39 cellular contexts compared by ENCODE assay signal in genomic region chr2:165010556-165010955, GRCh38. TPM values are rescaled to one million over a fixed set of nuclear protein-coding genes. Genes with fewer than 3 reads are reported as not detected.
"Had no signal": no experiment of that assay in that cellular context is flagged by ENCODE, and none has a peak within 500 bp of the region (broad histone marks: within the 10 kb centered on the region; RNA-seq: fewer than 3 reads in every experiment).

No MANE protein-coding gene starts in this region.

- H3K36me3 ChIP-seq: adrenal gland, ascending aorta, brain microvascular endothelial cell, breast epithelium, cardiac muscle cell had no signal

- DNase-seq: activated effector memory CD4-positive, alpha-beta T cell treated with anti-CD3 and anti-CD28 coated beads, Interleukin-2, amount 50 U/mL, for 16 hours; activated effector memory CD4-positive, alpha-beta T cell treated with Interleukin-2 at 50 U/mL for 16 hours; activated gamma-delta T cell; activated gamma-delta T cell treated with Interleukin-2 at 50 U/mL for 16 hours; activated naive CD4-positive, alpha-beta T cell; activated naive CD4-positive, alpha-beta T cell treated with anti-CD3 and anti-CD28 coated beads for 36 hours; activated naive CD4-positive, alpha-beta T cell treated with anti-CD3 and anti-CD28 coated beads, Interleukin-2, amount 10 ng/mL, durations not matched to agents 7 days and 5 days; activated naive CD4-positive, alpha-beta T cell treated with anti-CD3 and anti-CD28 coated beads, Interleukin-2, amount 50 U/mL, for 16 hours; activated naive CD4-positive, alpha-beta T cell treated with Interleukin-2 at 50 U/mL for 16 hours; activated naive CD8-positive, alpha-beta T cell treated with anti-CD3 and anti-CD28 coated beads for 36 hours; activated naive CD8-positive, alpha-beta T cell treated with anti-CD3 and anti-CD28 coated beads, Interleukin-2, amount 10 ng/mL, durations not matched to agents 7 days and 5 days; activated naive CD8-positive, alpha-beta T cell treated with anti-CD3 and anti-CD28 coated beads, Interleukin-2, amount 50 U/mL, for 24 hours; activated T-cell treated with anti-CD3 and anti-CD28 coated beads, Interleukin-2, amount 50 U/mL, for 1 hour; activated T-cell treated with anti-CD3 and anti-CD28 coated beads, Interleukin-2, amount 50 U/mL, for 24 hours; activated T-cell treated with anti-CD3 and anti-CD28 coated beads, Interleukin-2, amount 50 U/mL, for 4 hours; activated T-cell treated with anti-CD3 and anti-CD28 coated beads, Interleukin-2, amount 50 U/mL, for 48 hours; activated T-cell treated with anti-CD3 and anti-CD28 coated beads, Interleukin-2, amount 50 U/mL, for 72 hours; adrenal gland; amniotic stem cell; amygdala; anterior cingulate cortex; aorta; body of pancreas; brain microvascular endothelial cell; caudate nucleus; central memory CD4-positive, alpha-beta T cell; cerebellar nuclear complex had no signal

- FAIRE-seq: astrocyte had no signal

- H3K27me3 ChIP-seq: adrenal gland, ascending aorta, body of pancreas, brain microvascular endothelial cell, breast epithelium, cardiac muscle cell had no signal

- H3K27me3 Mint-ChIP-seq: brain had no signal

- H3K36me3 Mint-ChIP-seq: activated naive CD4-positive, alpha-beta T cell treated with anti-CD3 and anti-CD28 coated beads, Interleukin-2, amount 10 ng/mL, durations not matched to agents 7 days and 5 days; activated naive CD4-positive, alpha-beta T cell treated with anti-CD3 and anti-CD28 coated beads, Interleukin-2, amount 50 U/mL, for 72 hours; activated naive CD8-positive, alpha-beta T cell; activated naive CD8-positive, alpha-beta T cell treated with anti-CD3 and anti-CD28 coated beads for 36 hours; activated naive CD8-positive, alpha-beta T cell treated with anti-CD3 and anti-CD28 coated beads, Interleukin-2, amount 10 ng/mL, durations not matched to agents 7 days and 5 days; brain had no signal

- H3K27ac Mint-ChIP-seq: activated naive CD4-positive, alpha-beta T cell treated with anti-CD3 and anti-CD28 coated beads for 36 hours; activated naive CD4-positive, alpha-beta T cell treated with anti-CD3 and anti-CD28 coated beads, Interleukin-2, amount 10 ng/mL, durations not matched to agents 7 days and 5 days; activated naive CD4-positive, alpha-beta T cell treated with anti-CD3 and anti-CD28 coated beads, Interleukin-2, amount 50 U/mL, for 24 hours; activated naive CD4-positive, alpha-beta T cell treated with anti-CD3 and anti-CD28 coated beads, Interleukin-2, amount 50 U/mL, for 72 hours; activated naive CD8-positive, alpha-beta T cell; activated naive CD8-positive, alpha-beta T cell treated with anti-CD3 and anti-CD28 coated beads for 36 hours; activated naive CD8-positive, alpha-beta T cell treated with anti-CD3 and anti-CD28 coated beads, Interleukin-2, amount 10 ng/mL, durations not matched to agents 7 days and 5 days; activated naive CD8-positive, alpha-beta T cell treated with anti-CD3 and anti-CD28 coated beads, Interleukin-2, amount 50 U/mL, for 24 hours; activated T-cell treated with anti-CD3 and anti-CD28 coated beads, Interleukin-2, amount 50 U/mL, for 24 hours; activated T-cell treated with anti-CD3 and anti-CD28 coated beads, Interleukin-2, amount 50 U/mL, for 72 hours; activated T-helper 1 cell treated with anti-CD3 and anti-CD28 coated beads, Interleukin-12 subunit alpha, Interleukin-12 subunit beta, Interleukin-2, Interleukin-4 antibody, amounts not matched to agents 30 ng/mL and 10 ng/mL and 1 ng/mL, durations not matched to agents 14 hours and 24 hours and 36 hours; activated T-helper 17 cell treated with anti-CD3 and anti-CD28 coated beads, Interleukin-2, amount 50 U/mL, for 72 hours; activated T-helper 2 cell treated with anti-CD3 and anti-CD28 coated beads, Interferon-gamma antibody, Interleukin-2, Interleukin-4, amounts not matched to agents 10 μg/mL and 5 μg/mL and 100 μg/mL, durations not matched to agents 14 hours and 24 hours and 36 hours; brain had no signal

- H3K9me3 Mint-ChIP-seq: activated naive CD4-positive, alpha-beta T cell treated with anti-CD3 and anti-CD28 coated beads for 36 hours; activated naive CD4-positive, alpha-beta T cell treated with anti-CD3 and anti-CD28 coated beads, Interleukin-2, amount 10 ng/mL, durations not matched to agents 7 days and 5 days; activated naive CD4-positive, alpha-beta T cell treated with anti-CD3 and anti-CD28 coated beads, Interleukin-2, amount 50 U/mL, for 24 hours; activated naive CD4-positive, alpha-beta T cell treated with anti-CD3 and anti-CD28 coated beads, Interleukin-2, amount 50 U/mL, for 72 hours; activated naive CD8-positive, alpha-beta T cell treated with anti-CD3 and anti-CD28 coated beads for 36 hours; activated naive CD8-positive, alpha-beta T cell treated with anti-CD3 and anti-CD28 coated beads, Interleukin-2, amount 10 ng/mL, durations not matched to agents 7 days and 5 days; activated naive CD8-positive, alpha-beta T cell treated with anti-CD3 and anti-CD28 coated beads, Interleukin-2, amount 50 U/mL, for 24 hours; activated T-cell treated with anti-CD3 and anti-CD28 coated beads, Interleukin-2, amount 50 U/mL, for 24 hours; activated T-cell treated with anti-CD3 and anti-CD28 coated beads, Interleukin-2, amount 50 U/mL, for 4 hours; activated T-cell treated with anti-CD3 and anti-CD28 coated beads, Interleukin-2, amount 50 U/mL, for 72 hours; activated T-helper 1 cell treated with anti-CD3 and anti-CD28 coated beads, Interleukin-12 subunit alpha, Interleukin-12 subunit beta, Interleukin-2, Interleukin-4 antibody, amounts not matched to agents 30 ng/mL and 10 ng/mL and 1 ng/mL, durations not matched to agents 14 hours and 24 hours and 36 hours; activated T-helper 17 cell treated with anti-CD3 and anti-CD28 coated beads, Interleukin-2, amount 50 U/mL, for 72 hours; activated T-helper 2 cell treated with anti-CD3 and anti-CD28 coated beads, Interferon-gamma antibody, Interleukin-2, Interleukin-4, amounts not matched to agents 10 μg/mL and 5 μg/mL and 100 μg/mL, durations not matched to agents 14 hours and 24 hours and 36 hours; brain; central memory CD8-positive, alpha-beta T cell had no signal

- H3K27ac ChIP-seq: adrenal gland, ascending aorta, brain microvascular endothelial cell, breast epithelium, cardiac muscle cell had no signal

- H3K4me3 Mint-ChIP-seq: activated naive CD4-positive, alpha-beta T cell treated with anti-CD3 and anti-CD28 coated beads for 36 hours; activated naive CD4-positive, alpha-beta T cell treated with anti-CD3 and anti-CD28 coated beads, Interleukin-2, amount 10 ng/mL, durations not matched to agents 7 days and 5 days; activated naive CD4-positive, alpha-beta T cell treated with anti-CD3 and anti-CD28 coated beads, Interleukin-2, amount 50 U/mL, for 24 hours; activated naive CD8-positive, alpha-beta T cell; activated naive CD8-positive, alpha-beta T cell treated with anti-CD3 and anti-CD28 coated beads for 36 hours; activated naive CD8-positive, alpha-beta T cell treated with anti-CD3 and anti-CD28 coated beads, Interleukin-2, amount 10 ng/mL, durations not matched to agents 7 days and 5 days; activated naive CD8-positive, alpha-beta T cell treated with anti-CD3 and anti-CD28 coated beads, Interleukin-2, amount 50 U/mL, for 24 hours; activated T-cell treated with anti-CD3 and anti-CD28 coated beads, Interleukin-2, amount 50 U/mL, for 24 hours; activated T-cell treated with anti-CD3 and anti-CD28 coated beads, Interleukin-2, amount 50 U/mL, for 4 hours; activated T-cell treated with anti-CD3 and anti-CD28 coated beads, Interleukin-2, amount 50 U/mL, for 72 hours; activated T-helper 1 cell treated with anti-CD3 and anti-CD28 coated beads, Interleukin-12 subunit alpha, Interleukin-12 subunit beta, Interleukin-2, Interleukin-4 antibody, amounts not matched to agents 30 ng/mL and 10 ng/mL and 1 ng/mL, durations not matched to agents 14 hours and 24 hours and 36 hours; activated T-helper 17 cell treated with anti-CD3 and anti-CD28 coated beads, Interleukin-2, amount 50 U/mL, for 72 hours; brain; central memory CD8-positive, alpha-beta T cell had no signal

- H3K4me3 ChIP-seq: adrenal gland, ascending aorta, body of pancreas, breast epithelium, cardiac muscle cell had no signal

- H3K4me1 ChIP-seq: ascending aorta, breast epithelium had no signal

- ATAC-seq: activated naive CD4-positive, alpha-beta T cell treated with anti-CD3 and anti-CD28 coated beads, Interleukin-2, amount 50 U/mL, for 72 hours; activated naive CD8-positive, alpha-beta T cell treated with anti-CD3 and anti-CD28 coated beads, Interleukin-2, amount 50 U/mL, for 24 hours; activated T-cell treated with anti-CD3 and anti-CD28 coated beads, Interleukin-2, amount 50 U/mL, for 4 hours; activated T-cell treated with anti-CD3 and anti-CD28 coated beads, Interleukin-2, amount 50 U/mL, for 72 hours; activated T-helper 17 cell treated with anti-CD3 and anti-CD28 coated beads, Interleukin-2, amount 50 U/mL, for 72 hours; body of pancreas had no signal

- H3K4me1 Mint-ChIP-seq: activated naive CD4-positive, alpha-beta T cell treated with anti-CD3 and anti-CD28 coated beads, Interleukin-2, amount 10 ng/mL, durations not matched to agents 7 days and 5 days; activated naive CD4-positive, alpha-beta T cell treated with anti-CD3 and anti-CD28 coated beads, Interleukin-2, amount 50 U/mL, for 24 hours; activated naive CD8-positive, alpha-beta T cell treated with anti-CD3 and anti-CD28 coated beads for 36 hours; activated T-helper 17 cell treated with anti-CD3 and anti-CD28 coated beads, Interleukin-2, amount 50 U/mL, for 72 hours; brain; central memory CD8-positive, alpha-beta T cell had no signal

- H3K9me3 ChIP-seq: adrenal gland, ascending aorta, body of pancreas, breast epithelium had no signal

RNA-seq across cellular contexts. Expression of gene SLC38A11, which starts 55.2 kb away (rescaled TPM):
- total RNA-seq: activated naive CD4-positive, alpha-beta T cell treated with anti-CD3 and anti-CD28 coated beads for 36 hours; activated naive CD4-positive, alpha-beta T cell treated with anti-CD3 and anti-CD28 coated beads, Interleukin-2, amount 50 U/mL, for 72 hours; activated naive CD8-positive, alpha-beta T cell treated with anti-CD3 and anti-CD28 coated beads for 36 hours; activated naive CD8-positive, alpha-beta T cell treated with anti-CD3 and anti-CD28 coated beads, Interleukin-2, amount 10 ng/mL, durations not matched to agents 7 days and 5 days; activated T-cell treated with anti-CD3 and anti-CD28 coated beads, Interleukin-2, amount 50 U/mL, for 4 hours; activated T-cell treated with anti-CD3 and anti-CD28 coated beads, Interleukin-2, amount 50 U/mL, for 72 hours; activated T-helper 1 cell treated with anti-CD3 and anti-CD28 coated beads, Interleukin-12 subunit alpha, Interleukin-12 subunit beta, Interleukin-2, Interleukin-4 antibody, amounts not matched to agents 30 ng/mL and 10 ng/mL and 1 ng/mL, durations not matched to agents 14 hours and 24 hours and 36 hours; activated T-helper 17 cell treated with anti-CD3 and anti-CD28 coated beads, Interleukin-2, amount 50 U/mL, for 72 hours; activated T-helper 2 cell treated with anti-CD3 and anti-CD28 coated beads, Interferon-gamma antibody, Interleukin-2, Interleukin-4, amounts not matched to agents 10 μg/mL and 5 μg/mL and 100 μg/mL, durations not matched to agents 14 hours and 24 hours and 36 hours; ascending aorta; astrocyte; cardiac muscle cell had no signal
- polyA plus RNA-seq: cardiac muscle cell had no signal
